21 cellular contexts compared by ENCODE assay signal in the genomic region with DNA sequence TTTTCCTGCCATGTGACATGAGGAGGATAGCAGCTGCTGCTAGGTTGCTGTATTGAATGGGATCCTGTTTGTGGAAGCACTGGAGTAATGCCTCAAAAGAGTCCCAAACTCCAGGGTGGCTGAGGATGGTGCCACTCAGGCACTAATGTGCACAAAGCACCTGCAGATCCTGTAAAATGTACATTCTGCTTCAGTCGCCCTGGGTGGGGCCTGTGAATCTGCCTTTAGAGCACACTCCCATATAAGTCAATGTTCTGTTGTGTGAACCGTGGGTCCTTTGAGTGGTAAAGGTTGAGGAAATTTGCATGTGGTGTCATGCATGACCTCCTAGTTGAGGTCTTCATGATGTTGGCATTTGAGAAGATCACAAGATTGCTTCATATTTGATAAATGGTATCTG. TPM values are rescaled to one million over a fixed set of nuclear protein-coding genes. Genes with fewer than 3 reads are reported as not detected.
DNase-seq lines count a peak whose midpoint lies in the region; ATAC-seq lines count a peak whose summit lies in the region.
"Had no signal": no experiment of that assay in that cellular context is flagged by ENCODE, and none has a peak within 500 bp of the region (broad histone marks: within the 10 kb centered on the region; RNA-seq: fewer than 3 reads in every experiment).

No MANE protein-coding gene starts in this region.

- H3K4me1 Mint-ChIP-seq in stimulated activated naive B cell treated with anti-CD40 and anti-IgM and Interleukin-4, amounts not matched to agents 10 μg/mL and 1 μg/mL and 100 μg/mL, for 72 hours = peaks cover 0 to 6% of the 10 kb centered on the region in 2 donors
- H3K4me1 Mint-ChIP-seq: H9 had no signal

- H3K4me3 Mint-ChIP-seq in stimulated activated naive B cell treated with anti-CD40 and anti-IgM and Interleukin-4, amounts not matched to agents 10 μg/mL and 1 μg/mL and 100 μg/mL, for 72 hours = no peak overlapping the region
- H3K4me3 Mint-ChIP-seq: B cell; CD4-positive, alpha-beta T cell; H9 had no signal

- H3K27ac Mint-ChIP-seq in stimulated activated naive B cell treated with anti-CD40 and anti-IgM and Interleukin-4, amounts not matched to agents 10 μg/mL and 1 μg/mL and 100 μg/mL, for 72 hours = no peak overlapping the region
- H3K27ac Mint-ChIP-seq: B cell; CD4-positive, alpha-beta T cell; H9 had no signal

- H3K9me3 Mint-ChIP-seq in stimulated activated naive B cell treated with anti-CD40 and anti-IgM and Interleukin-4, amounts not matched to agents 10 μg/mL and 1 μg/mL and 100 μg/mL, for 72 hours = peaks cover 0 to 3% of the 10 kb centered on the region in 2 donors
- H3K9me3 Mint-ChIP-seq: CD4-positive, alpha-beta T cell; H9 had no signal

- H3K27me3 Mint-ChIP-seq in stimulated activated naive B cell treated with anti-CD40 and anti-IgM and Interleukin-4, amounts not matched to agents 10 μg/mL and 1 μg/mL and 100 μg/mL, for 72 hours = peaks cover 11 to 13% of the 10 kb centered on the region in 2 donors

- ATAC-seq in Right ventricle myocardium superior (ENCODE audit: poor library complexity) (peak; percentile 2), Right ventricle myocardium inferior (no peak), left ventricle myocardium superior (peak; percentile 1)
- ATAC-seq in stimulated activated naive B cell treated with anti-CD40 and anti-IgM and Interleukin-4, amounts not matched to agents 10 μg/mL and 1 μg/mL and 100 μg/mL, for 72 hours (replicated peaks) = peak; percentile 39 to 66
- ATAC-seq: PC-3 had no signal

- no peaks in the 10 kb centered on the region for H3K36me3 Mint-ChIP-seq in stimulated activated naive B cell treated with anti-CD40 and anti-IgM and Interleukin-4, amounts not matched to agents 10 μg/mL and 1 μg/mL and 100 μg/mL, for 72 hours

- no peak for DNase-seq in Right ventricle myocardium superior
- DNase-seq in Right ventricle myocardium inferior (ENCODE audit: missing footprints) = no peak
- peak; percentile 93 for DNase-seq in NCI-H526 treated with DMSO at 0.1 percent for 48 hours (lab: John Stamatoyannopoulos, UW)
- no peak for DNase-seq in left ventricle myocardium superior
- DNase-seq in stimulated activated naive B cell treated with anti-CD40 and anti-IgM and Interleukin-4, amounts not matched to agents 10 μg/mL and 1 μg/mL and 100 μg/mL, for 72 hours = no peak
- DNase-seq in NCI-H69 (lab: John Stamatoyannopoulos, UW) = no peak
- no peak for DNase-seq in DMS79 (lab: John Stamatoyannopoulos, UW)
- DNase-seq in NCI-H187 (lab: John Stamatoyannopoulos, UW) = no peak
- DNase-seq: 8988T; CD4-positive, alpha-beta T cell; DMS153; EL; H9; MM.1S; NCI-H1092 treated with DMSO at 0.1 percent for 48 hours; NCI-H2081 treated with DMSO at 0.1 percent for 48 hours; NCI-H510A; NCI-H82; PC-3; RPMI8226 had no signal

- intact Hi-C loops in Right ventricle myocardium superior (cut with DNase I) = no loop called here
- intact Hi-C loops in Right ventricle myocardium inferior (cut with DNase I) = loop anchor here (1.0 kb wide), 1 partner anchor 25 kb away; no protein-coding TSS in a partner anchor
- intact Hi-C loops in left ventricle myocardium superior (cut with micrococcal nuclease) = loop anchor here (10.0 kb wide), 1 partner anchor 53 kb away; no protein-coding TSS in a partner anchor

RNA-seq across cellular contexts. Expression of a gene that starts 31.6 kb away (rescaled TPM):
- total RNA-seq in Right ventricle myocardium superior (3.0 TPM), Right ventricle myocardium inferior (2.9 TPM), left ventricle myocardium superior (1.4 TPM)
- total RNA-seq: B cell had no signal
